Comparison of ENCODE assay signal across 34 cellular contexts in genomic region chr7:44872787-44873186, GRCh38.
"Had no signal": no experiment of that assay in that cellular context is flagged by ENCODE, and none has a peak within 500 bp of the region (broad histone marks: within the 10 kb centered on the region; RNA-seq: fewer than 3 reads in every experiment).

No MANE protein-coding gene starts in this region.

- H3K4me3 ChIP-seq: adrenal gland, body of pancreas, esophagus squamous epithelium, gastroesophageal sphincter had no signal

- H3K4me1 Mint-ChIP-seq: activated naive CD4-positive, alpha-beta T cell treated with anti-CD3 and anti-CD28 coated beads, Interleukin-2, amount 50 U/mL, for 24 hours; activated T-helper 17 cell treated with anti-CD3 and anti-CD28 coated beads, Interleukin-2, amount 50 U/mL, for 72 hours; T-helper 17 cell had no signal

- DNase-seq: activated B cell treated with CpG ODN at 0.5 μM for 24 hours; activated CD4-positive, alpha-beta T cell treated with anti-CD3 and anti-CD28 coated beads for 48 hours; activated CD4-positive, alpha-beta T cell treated with anti-CD3 and anti-CD28 coated beads, Interleukin-2, amount 50 U/mL, for 1 hour; activated CD4-positive, alpha-beta T cell treated with anti-CD3 and anti-CD28 coated beads, Interleukin-2, amount 50 U/mL, for 48 hours; activated CD8-positive, alpha-beta memory T cell treated with anti-CD3 and anti-CD28 coated beads for 24 hours; activated CD8-positive, alpha-beta T cell treated with anti-CD3 and anti-CD28 coated beads for 36 hours; activated effector memory CD4-positive, alpha-beta T cell treated with Interleukin-2 at 50 U/mL for 16 hours; activated gamma-delta T cell treated with Interleukin-2 at 50 U/mL for 16 hours; activated naive CD4-positive, alpha-beta T cell treated with anti-CD3 and anti-CD28 coated beads for 36 hours; activated naive CD8-positive, alpha-beta T cell treated with anti-CD3 and anti-CD28 coated beads for 36 hours; activated naive CD8-positive, alpha-beta T cell treated with anti-CD3 and anti-CD28 coated beads, Interleukin-2, amount 50 U/mL, for 24 hours; activated T-cell treated with anti-CD3 and anti-CD28 coated beads, Interleukin-2, amount 50 U/mL, for 4 hours; adrenal gland; amygdala; aorta; body of pancreas; caudate nucleus; effector CD8-positive, alpha-beta T cell; esophagus squamous epithelium; foreskin melanocyte; head of caudate nucleus; T-helper 1 cell; T-helper 17 cell; T1000; WERI-Rb-1 had no signal

- H3K27ac ChIP-seq: adrenal gland, body of pancreas, epithelial cell of prostate, esophagus squamous epithelium, gastroesophageal sphincter, WERI-Rb-1 had no signal

- H3K36me3 Mint-ChIP-seq: activated naive CD4-positive, alpha-beta T cell treated with anti-CD3 and anti-CD28 coated beads, Interleukin-2, amount 50 U/mL, for 24 hours had no signal

- H3K27me3 Mint-ChIP-seq: activated B cell treated with CpG ODN at 0.5 μM for 24 hours; activated CD8-positive, alpha-beta T cell treated with anti-CD3 and anti-CD28 coated beads for 36 hours; activated naive CD4-positive, alpha-beta T cell treated with anti-CD3 and anti-CD28 coated beads, Interleukin-2, amount 50 U/mL, for 24 hours; activated naive CD8-positive, alpha-beta T cell treated with anti-CD3 and anti-CD28 coated beads for 36 hours; activated naive CD8-positive, alpha-beta T cell treated with anti-CD3 and anti-CD28 coated beads, Interleukin-2, amount 50 U/mL, for 24 hours; activated T-helper 17 cell treated with anti-CD3 and anti-CD28 coated beads, Interleukin-2, amount 50 U/mL, for 72 hours; T-helper 17 cell had no signal

- H3K4me3 Mint-ChIP-seq: activated B cell treated with CpG ODN at 0.5 μM for 24 hours; activated CD8-positive, alpha-beta T cell treated with anti-CD3 and anti-CD28 coated beads for 36 hours; activated naive CD4-positive, alpha-beta T cell treated with anti-CD3 and anti-CD28 coated beads for 36 hours; activated naive CD4-positive, alpha-beta T cell treated with anti-CD3 and anti-CD28 coated beads, Interleukin-2, amount 50 U/mL, for 24 hours; activated naive CD8-positive, alpha-beta T cell treated with anti-CD3 and anti-CD28 coated beads for 36 hours; activated naive CD8-positive, alpha-beta T cell treated with anti-CD3 and anti-CD28 coated beads, Interleukin-2, amount 50 U/mL, for 24 hours; activated T-cell treated with anti-CD3 and anti-CD28 coated beads, Interleukin-2, amount 50 U/mL, for 4 hours; activated T-helper 17 cell treated with anti-CD3 and anti-CD28 coated beads, Interleukin-2, amount 50 U/mL, for 72 hours; T-helper 17 cell; T-helper 2 cell treated with Interferon-gamma antibody and Interleukin-4, amounts not matched to agents 5 μg/mL and 100 μg/mL, for 36 hours had no signal

- H3K9me3 Mint-ChIP-seq: activated B cell treated with CpG ODN at 0.5 μM for 24 hours; activated naive CD4-positive, alpha-beta T cell treated with anti-CD3 and anti-CD28 coated beads, Interleukin-2, amount 50 U/mL, for 24 hours; activated naive CD8-positive, alpha-beta T cell treated with anti-CD3 and anti-CD28 coated beads, Interleukin-2, amount 50 U/mL, for 24 hours; activated T-cell treated with anti-CD3 and anti-CD28 coated beads, Interleukin-2, amount 50 U/mL, for 4 hours; activated T-helper 17 cell treated with anti-CD3 and anti-CD28 coated beads, Interleukin-2, amount 50 U/mL, for 72 hours had no signal

- H3K9me3 ChIP-seq: adrenal gland, body of pancreas, esophagus squamous epithelium, gastroesophageal sphincter had no signal

- H3K27ac Mint-ChIP-seq: activated B cell treated with CpG ODN at 0.5 μM for 24 hours; activated CD8-positive, alpha-beta T cell treated with anti-CD3 and anti-CD28 coated beads for 36 hours; activated naive CD4-positive, alpha-beta T cell treated with anti-CD3 and anti-CD28 coated beads for 36 hours; activated naive CD4-positive, alpha-beta T cell treated with anti-CD3 and anti-CD28 coated beads, Interleukin-2, amount 50 U/mL, for 24 hours; activated naive CD8-positive, alpha-beta T cell treated with anti-CD3 and anti-CD28 coated beads for 36 hours; activated naive CD8-positive, alpha-beta T cell treated with anti-CD3 and anti-CD28 coated beads, Interleukin-2, amount 50 U/mL, for 24 hours; activated T-helper 17 cell treated with anti-CD3 and anti-CD28 coated beads, Interleukin-2, amount 50 U/mL, for 72 hours; T-helper 2 cell treated with Interferon-gamma antibody and Interleukin-4, amounts not matched to agents 5 μg/mL and 100 μg/mL, for 36 hours had no signal

- FAIRE-seq: colon, endometrium, endothelial cell of umbilical vein had no signal

- ATAC-seq: activated CD4-positive, CD25-positive, alpha-beta regulatory T cell treated with anti-CD3 and anti-CD28 coated beads, Interleukin-2, amount 50 U/mL, for 24 hours; activated CD8-positive, alpha-beta T cell treated with anti-CD3 and anti-CD28 coated beads for 36 hours; activated naive CD8-positive, alpha-beta T cell treated with anti-CD3 and anti-CD28 coated beads, Interleukin-2, amount 50 U/mL, for 24 hours; activated T-cell treated with anti-CD3 and anti-CD28 coated beads, Interleukin-2, amount 50 U/mL, for 4 hours; activated T-helper 17 cell treated with anti-CD3 and anti-CD28 coated beads, Interleukin-2, amount 50 U/mL, for 72 hours; body of pancreas; gastroesophageal sphincter; T-helper 17 cell had no signal

- H3K4me1 ChIP-seq: body of pancreas had no signal

- H3K27me3 ChIP-seq: adrenal gland, body of pancreas, esophagus squamous epithelium, gastroesophageal sphincter had no signal

- H3K36me3 ChIP-seq: adrenal gland, esophagus squamous epithelium, gastroesophageal sphincter, WERI-Rb-1 had no signal
